ENCODE assay signal across 1 cellular context in the genomic region with DNA sequence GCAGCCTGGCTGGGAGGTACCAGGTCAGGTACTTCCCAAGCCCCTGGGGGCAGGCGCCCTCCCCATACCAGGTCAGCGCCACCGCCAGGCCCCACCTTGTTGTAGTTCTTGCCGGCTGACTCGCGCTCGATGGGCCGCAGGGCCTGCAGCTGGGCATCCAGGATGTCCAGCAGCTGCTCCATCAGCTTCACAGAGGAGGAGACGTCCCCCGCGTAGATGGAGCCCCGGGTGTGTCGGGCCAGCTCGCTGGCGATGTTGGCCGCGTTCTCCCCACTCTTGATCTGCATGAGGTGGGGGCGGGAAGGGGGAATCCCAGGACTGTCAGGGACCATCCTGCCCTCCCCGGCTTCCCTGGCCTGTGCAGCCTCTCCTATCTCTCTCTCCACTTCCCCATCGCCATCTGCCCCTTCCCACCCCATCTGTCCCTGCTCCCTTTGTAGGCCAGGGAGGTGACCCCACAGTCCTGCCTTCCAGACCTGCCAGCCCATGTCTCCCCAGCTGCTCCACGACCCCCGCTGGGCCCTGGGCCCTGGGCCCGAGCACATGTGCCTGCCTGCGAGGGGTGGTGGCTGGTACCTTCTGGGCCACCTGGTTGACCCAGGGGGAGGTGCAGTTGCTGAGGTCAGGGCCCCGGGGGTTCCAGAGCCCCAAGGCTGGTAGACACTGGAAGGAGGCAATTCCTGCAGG.
TF ChIP-seq lines count a peak whose summit lies in the region.

No MANE protein-coding gene starts in this region.

TF ChIP-seq in H1, 55 proteins besides CTCF, POLR2A, EP300 and RAD21:
- TF ChIP-seq, protein P1, sequence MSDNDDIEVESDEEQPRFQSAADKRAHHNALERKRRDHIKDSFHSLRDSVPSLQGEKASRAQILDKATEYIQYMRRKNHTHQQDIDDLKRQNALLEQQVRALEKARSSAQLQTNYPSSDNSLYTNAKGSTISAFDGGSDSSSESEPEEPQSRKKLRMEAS (IDR thresholded peaks at IDR 0.05) = no peak
- TF ChIP-seq KDM1A (IDR thresholded peaks at IDR 0.05; ENCODE audit: borderline replicate concordance, low read length) (no peak), POLR2AphosphoS5 (IDR thresholded peaks at IDR 0.05; ENCODE audit: low read depth, low read length) (peak; percentile 28; the same call in 1 of the 2 replicates), TAF1 (IDR thresholded peaks at IDR 0.05; ENCODE audit: low read depth, low read length) (no peak), MAFK (IDR thresholded peaks at IDR 0.05; ENCODE audit: low read depth, low read length) (no peak), RFX5 (IDR thresholded peaks at IDR 0.05; ENCODE audit: borderline replicate concordance, low read depth, low read length) (no peak)
